ENCODE assay signal across 7 cellular contexts in the genomic region with DNA sequence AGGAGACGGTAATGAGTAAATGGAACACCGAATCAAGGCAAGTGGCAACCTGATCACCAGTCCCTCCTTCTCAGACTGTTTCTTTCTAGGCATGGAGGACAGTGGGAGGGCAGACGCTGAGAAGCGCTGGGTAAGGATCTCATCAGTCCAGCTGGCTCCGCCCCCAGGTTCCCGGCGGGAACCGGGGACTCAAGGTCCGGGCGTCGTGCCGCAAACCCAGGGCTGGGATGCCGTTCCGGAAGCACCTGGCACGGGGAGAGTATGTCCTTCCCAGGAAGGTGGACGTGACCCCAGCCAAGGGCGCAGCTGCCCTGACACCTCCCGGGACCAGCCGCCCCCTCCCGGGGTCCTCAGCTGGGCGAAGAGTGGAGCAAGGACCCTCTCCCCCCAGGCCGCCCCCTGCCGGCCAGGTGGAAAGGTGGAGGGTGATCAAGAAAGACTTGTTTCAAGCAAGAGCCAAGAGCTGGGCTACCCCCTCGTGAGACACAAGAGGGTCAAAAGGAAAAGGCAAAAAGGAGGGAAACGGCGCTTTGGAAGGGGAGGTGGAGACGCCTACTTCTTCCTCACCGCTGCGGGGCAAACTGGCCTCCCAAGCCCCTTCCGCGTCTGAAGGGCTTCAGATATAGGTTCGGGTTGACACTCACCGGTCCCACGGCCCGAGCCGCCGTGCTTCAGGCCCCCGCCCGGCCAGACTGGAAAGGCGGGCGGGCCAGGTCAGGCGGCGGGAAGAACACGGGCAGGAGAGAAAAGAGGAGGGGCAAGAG. TPM values are rescaled to one million over a fixed set of nuclear protein-coding genes. Genes with fewer than 3 reads are reported as not detected.
DNase-seq lines count a peak whose midpoint lies in the region; ATAC-seq and TF ChIP-seq lines count a peak whose summit lies in the region.

A gene with protein sequence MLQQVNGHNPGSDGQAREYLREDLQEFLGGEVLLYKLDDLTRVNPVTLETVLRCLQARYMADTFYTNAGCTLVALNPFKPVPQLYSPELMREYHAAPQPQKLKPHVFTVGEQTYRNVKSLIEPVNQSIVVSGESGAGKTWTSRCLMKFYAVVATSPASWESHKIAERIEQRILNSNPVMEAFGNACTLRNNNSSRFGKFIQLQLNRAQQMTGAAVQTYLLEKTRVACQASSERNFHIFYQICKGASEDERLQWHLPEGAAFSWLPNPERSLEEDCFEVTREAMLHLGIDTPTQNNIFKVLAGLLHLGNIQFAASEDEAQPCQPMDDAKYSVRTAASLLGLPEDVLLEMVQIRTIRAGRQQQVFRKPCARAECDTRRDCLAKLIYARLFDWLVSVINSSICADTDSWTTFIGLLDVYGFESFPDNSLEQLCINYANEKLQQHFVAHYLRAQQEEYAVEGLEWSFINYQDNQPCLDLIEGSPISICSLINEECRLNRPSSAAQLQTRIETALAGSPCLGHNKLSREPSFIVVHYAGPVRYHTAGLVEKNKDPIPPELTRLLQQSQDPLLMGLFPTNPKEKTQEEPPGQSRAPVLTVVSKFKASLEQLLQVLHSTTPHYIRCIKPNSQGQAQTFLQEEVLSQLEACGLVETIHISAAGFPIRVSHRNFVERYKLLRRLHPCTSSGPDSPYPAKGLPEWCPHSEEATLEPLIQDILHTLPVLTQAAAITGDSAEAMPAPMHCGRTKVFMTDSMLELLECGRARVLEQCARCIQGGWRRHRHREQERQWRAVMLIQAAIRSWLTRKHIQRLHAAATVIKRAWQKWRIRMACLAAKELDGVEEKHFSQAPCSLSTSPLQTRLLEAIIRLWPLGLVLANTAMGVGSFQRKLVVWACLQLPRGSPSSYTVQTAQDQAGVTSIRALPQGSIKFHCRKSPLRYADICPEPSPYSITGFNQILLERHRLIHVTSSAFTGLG (minus strand): TSS at position 752 of the 764 bp plus-strand sequence. CDS start 2,330 bp downstream, outside the sequence.

- H3K4me1 ChIP-seq in body of pancreas: peaks cover 10% of the 10 kb centered on the region
- peaks cover 6% of the 10 kb centered on the region for H3K4me1 ChIP-seq in iPS-15b (ENCODE audit: control insufficient read depth, insufficient read depth, low read length)
- H3K4me1 ChIP-seq in skeletal muscle tissue (ENCODE audit: control insufficient read depth in 3 of 3, insufficient read depth in 3 of 3, low read length in 3 of 3): peaks cover 12 to 30% (median 14%) of the 10 kb centered on the region in 3 donors

- H3K27ac ChIP-seq in body of pancreas (peak within 1 kb of the TSS; percentile 89 to 98 (median 94)), skeletal muscle tissue (ENCODE audit: low read depth, low read length) (peak within 1 kb of the TSS; percentile 99)

- 0 to 1% methylated on average over 37 to 44 of the region's 44 CpGs for WGBS in body of pancreas, 2 donors

- intact Hi-C loops in body of pancreas (cut with DNase I): no loop called here

- no peak for TF ChIP-seq POLR2A in body of pancreas (IDR thresholded peaks at IDR 0.05)

- TF ChIP-seq CTCF in GM12874 (IDR thresholded peaks at IDR 0.05; ENCODE audit: insufficient read depth, low read depth, low read length) (peak; percentile 67), body of pancreas (IDR thresholded peaks at IDR 0.05) (peak; percentile 19 to 62 (median 44))

- ATAC-seq in HG02759 (IDR thresholded peaks at IDR 0.05; ENCODE audit: unreplicated experiment): peak; percentile 43
- peak; percentile 40 for ATAC-seq in body of pancreas

- H3K9ac ChIP-seq in iPS-15b (ENCODE audit: low read depth, low read length): peak within 1 kb of the TSS; percentile 94
- peak within 1 kb of the TSS; percentile 97 to 100 (median 99) for H3K9ac ChIP-seq in skeletal muscle tissue (ENCODE audit: low read depth in 1 of 3, low read length in 3 of 3)

- H3K27me3 ChIP-seq in body of pancreas (no peaks in the 10 kb centered on the region), iPS-15b (ENCODE audit: control insufficient read depth, insufficient read depth, low read length) (no peaks in the 10 kb centered on the region), skeletal muscle tissue (ENCODE audit: control insufficient read depth in 3 of 3, insufficient read depth in 3 of 3, low read length in 3 of 3) (no peaks in the 10 kb centered on the region)

- H3K4me3 ChIP-seq in body of pancreas (peak within 1 kb of the TSS; percentile 65 to 76), iPS-15b (ENCODE audit: low read depth, low read length) (peak within 1 kb of the TSS; percentile 96), skeletal muscle tissue (ENCODE audit: low read length in 3 of 3) (peak within 1 kb of the TSS; percentile 92 to 99 (median 98))

- H3K9me3 ChIP-seq in body of pancreas (no peaks in the 10 kb centered on the region), iPS-15b (ENCODE audit: control insufficient read depth, insufficient read depth, low read length) (no peaks in the 10 kb centered on the region), skeletal muscle tissue (ENCODE audit: control insufficient read depth in 3 of 3, low read length in 3 of 3) (no peaks in the 10 kb centered on the region)

- no peaks in the 10 kb centered on the region for H3K36me3 ChIP-seq in body of pancreas (replicated peaks in 1 of 2; ENCODE audit: insufficient read depth in 1 of 2, low read depth in 2 of 2)
- H3K36me3 ChIP-seq in iPS-15b (ENCODE audit: control insufficient read depth, insufficient read depth, low read length): peaks cover 22% of the 10 kb centered on the region
- H3K36me3 ChIP-seq in skeletal muscle tissue (ENCODE audit: control insufficient read depth in 3 of 3, insufficient read depth in 3 of 3, low read length in 3 of 3): peaks cover 21 to 38% (median 22%) of the 10 kb centered on the region in 3 donors

- DNase-seq in NCI-H1694 (lab: John Stamatoyannopoulos, UW) (peak; percentile 65), T-helper 9 cell (peak; percentile 30), body of pancreas (peak; percentile 63 to 74 (median 72))

RNA-seq across cellular contexts. Expression of the gene that starts here (rescaled TPM):
- total RNA-seq in body of pancreas: 10 to 100 TPM; 37.4 to 78.1 TPM
- 20.9 TPM for total RNA-seq in skeletal muscle tissue

Comparison
In these comparisons a context has a peak if more than half of its experiments do, and no peak if none do; other contexts are left out.
1. Peak in every context shown above with its lines: DNase-seq, ATAC-seq, H3K4me3 ChIP-seq and H3K27ac ChIP-seq.